16 cellular contexts compared by ENCODE assay signal in the genomic region with DNA sequence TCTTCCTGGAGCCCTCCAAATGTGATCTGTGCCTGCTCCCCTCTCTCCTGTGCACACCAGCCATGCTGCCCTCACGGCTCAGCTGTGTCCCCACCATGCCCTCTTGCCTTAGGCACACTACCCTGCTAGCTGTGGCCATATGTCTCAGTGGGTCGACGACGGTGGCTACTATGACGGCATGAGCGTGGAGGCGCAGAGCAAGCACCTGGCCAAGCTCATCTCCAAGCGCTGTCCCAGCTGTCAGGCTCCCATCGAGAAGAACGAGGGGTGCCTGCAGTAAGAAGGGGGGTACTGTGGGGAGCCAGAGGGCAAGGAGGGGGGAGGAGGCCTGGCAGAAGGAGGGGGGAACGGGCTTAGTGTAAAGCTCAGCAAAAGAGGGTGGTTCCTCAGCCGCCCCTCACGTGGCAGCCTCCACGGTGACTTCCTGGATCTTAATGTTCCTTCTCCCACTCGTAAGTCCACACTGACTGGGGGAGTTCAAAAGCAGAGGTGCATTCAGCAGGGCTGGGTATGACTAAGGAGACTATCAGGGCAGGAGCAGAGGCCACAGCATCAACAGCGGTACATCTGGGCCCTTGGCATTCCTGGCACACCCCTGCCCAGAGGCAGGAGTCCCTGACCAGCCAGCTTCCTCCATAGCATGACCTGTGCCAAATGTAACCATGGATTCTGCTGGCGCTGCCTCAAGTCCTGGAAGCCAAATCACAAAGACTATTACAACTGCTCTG. TPM values are rescaled to one million over a fixed set of nuclear protein-coding genes. Genes with fewer than 3 reads are reported as not detected.
DNase-seq lines count a peak whose midpoint lies in the region; ATAC-seq, FAIRE-seq and TF ChIP-seq lines count a peak whose summit lies in the region.
"Had no signal": no experiment of that assay in that cellular context is flagged by ENCODE, and none has a peak within 500 bp of the region (broad histone marks: within the 10 kb centered on the region; RNA-seq: fewer than 3 reads in every experiment).

No MANE protein-coding gene starts in this region.

- H3K9me3 ChIP-seq in neural progenitor cell (ENCODE audit: low read depth): no peaks in the 10 kb centered on the region
- H3K9me3 ChIP-seq in esophagus squamous epithelium: no peaks in the 10 kb centered on the region

- no peak overlapping the region for H3K4me3 ChIP-seq in bronchial epithelial cell (ENCODE audit: low read depth, low read length)
- no peak overlapping the region for H3K4me3 ChIP-seq in neural progenitor cell
- no peak overlapping the region for H3K4me3 ChIP-seq in esophagus squamous epithelium
- H3K4me3 ChIP-seq: skin epidermis had no signal

- H3K79me2 ChIP-seq in neural progenitor cell (ENCODE audit: low read depth): no peaks in the 10 kb centered on the region

- no peaks in the 10 kb centered on the region for H3K9me3 Mint-ChIP-seq in neural progenitor cell

- no peak overlapping the region for H3K9ac ChIP-seq in neural progenitor cell

- H3K27me3 ChIP-seq in bronchial epithelial cell (ENCODE audit: control insufficient read depth, insufficient read depth, low read length): no peaks in the 10 kb centered on the region
- no peaks in the 10 kb centered on the region for H3K27me3 ChIP-seq in neural progenitor cell
- H3K27me3 ChIP-seq in esophagus squamous epithelium: no peaks in the 10 kb centered on the region

- no peak for TF ChIP-seq CTCF in bronchial epithelial cell (IDR thresholded peaks at IDR 0.05; ENCODE audit: insufficient read depth, low read length, severe bottlenecking)
- TF ChIP-seq CTCF in neural progenitor cell (IDR thresholded peaks at IDR 0.05): no peak
- no peak for TF ChIP-seq CTCF in esophagus squamous epithelium (IDR thresholded peaks at IDR 0.05)

- ATAC-seq in HG03045 (IDR thresholded peaks at IDR 0.05; ENCODE audit: unreplicated experiment): no peak

- no peak overlapping the region for H3K4me3 Mint-ChIP-seq in neural progenitor cell

- H3K36me3 ChIP-seq in bronchial epithelial cell (ENCODE audit: control insufficient read depth, insufficient read depth, low read length) (peaks cover 27% of the 10 kb centered on the region), neural progenitor cell (no peaks in the 10 kb centered on the region), esophagus squamous epithelium (peaks cover 0 to 85% (median 15%) of the 10 kb centered on the region in 3 donors)

- no peak overlapping the region for H3K4me2 ChIP-seq in neural progenitor cell

- peaks cover 20% of the 10 kb centered on the region for H3K36me3 Mint-ChIP-seq in neural progenitor cell

- H4K20me1 ChIP-seq in neural progenitor cell (ENCODE audit: low read depth): no peaks in the 10 kb centered on the region

- TF ChIP-seq POLR2A in esophagus squamous epithelium (IDR thresholded peaks at IDR 0.05): no peak

- peak overlapping the region; percentile 60 for H3K27ac Mint-ChIP-seq in neural progenitor cell

- WGBS in esophagus squamous epithelium, 2 donors: 59 to 83% methylated on average over 3 to 11 of the region's 17 CpGs

- H3F3A ChIP-seq in neural progenitor cell (ENCODE audit: low read depth): no peaks in the 10 kb centered on the region

- FAIRE-seq in bronchial epithelial cell (lab: Jason Lieb, UNC): no peak
- FAIRE-seq: A204.1, HTR-8/SVneo, RCC 7860 had no signal

- intact Hi-C loops in esophagus squamous epithelium (cut with DNase I): no loop called here

- DNase-seq in NCI-H2196 (lab: John Stamatoyannopoulos, UW; ENCODE audit: unreplicated experiment) (peak; percentile 53), NCI-H2196 treated with DMSO at 0.1 percent for 48 hours (lab: John Stamatoyannopoulos, UW; ENCODE audit: unreplicated experiment) (no peak), NCI-H226 (peak; percentile 43), bronchial epithelial cell (ENCODE audit: low read depth) (peak; percentile 5), neural progenitor cell (ENCODE audit: low spot score) (no peak), SHP77 (lab: John Stamatoyannopoulos, UW) (no peak), esophagus squamous epithelium (lab: John Stamatoyannopoulos, UW) (no peak)
- DNase-seq: activated gamma-delta T cell, GDM1, NCI-H187 treated with DMSO at 0.1 percent for 48 hours had no signal

- peaks cover 2% of the 10 kb centered on the region for H3K4me1 Mint-ChIP-seq in neural progenitor cell

- peaks cover 7% of the 10 kb centered on the region for H3K27me3 Mint-ChIP-seq in neural progenitor cell (ENCODE audit: insufficient read depth, low read depth)

- H3K4me1 ChIP-seq in neural progenitor cell (no peaks in the 10 kb centered on the region), esophagus squamous epithelium (peaks cover 0 to 47% (median 0%) of the 10 kb centered on the region in 3 donors)

- H3K27ac ChIP-seq in neural progenitor cell (no peak overlapping the region), esophagus squamous epithelium (no peak overlapping the region)
- H3K27ac ChIP-seq: VCaP had no signal

- H2AFZ ChIP-seq in neural progenitor cell (replicated peaks): no peak overlapping the region

RNA-seq across cellular contexts. Expression of gene DNPH1, which starts 8.1 kb away (rescaled TPM):
- 59.8 and 75.4 TPM in 2 replicates for total RNA-seq in bronchial epithelial cell
- 25.2 and 113 TPM in 2 replicates for total RNA-seq in neural progenitor cell (ENCODE audit: low replicate concordance)
- total RNA-seq in esophagus squamous epithelium: 100 to 1,000 TPM in 1 of 4 donors, 10 to 100 TPM in 3; 57.7 to 101 (median 81.5) TPM

RNA-seq across cellular contexts. Expression of gene TTBK1, which starts 22.1 kb away (rescaled TPM):
- total RNA-seq in bronchial epithelial cell: not detected in 2 replicates
- total RNA-seq in neural progenitor cell (ENCODE audit: low replicate concordance): 1.7 and 3.2 TPM in 2 replicates
- under 1 TPM in 1 of 4 donors, not detected in 3; 0.13 TPM for total RNA-seq in esophagus squamous epithelium

RNA-seq across cellular contexts. Expression of gene CUL9, which starts 39.2 kb away (rescaled TPM):
- total RNA-seq in bronchial epithelial cell (29.0 and 36.4 TPM in 2 replicates), neural progenitor cell (ENCODE audit: low replicate concordance) (14.1 and 25.9 TPM in 2 replicates), esophagus squamous epithelium (10 to 100 TPM; 26.2 to 50.9 (median 32.5) TPM)

RNA-seq across cellular contexts. Expression of gene SRF, which starts 50.1 kb away (rescaled TPM):
- 10.8 and 20.1 TPM in 2 replicates for total RNA-seq in bronchial epithelial cell
- 15.0 and 35.6 TPM in 2 replicates for total RNA-seq in neural progenitor cell (ENCODE audit: low replicate concordance)
- 10 to 100 TPM; 22.0 to 38.9 (median 35.3) TPM for total RNA-seq in esophagus squamous epithelium

Comparison
In these comparisons a context has a peak if more than half of its experiments do, and no peak if none do; other contexts are left out.
1. DNase-seq: peak in NCI-H2196 (single experiment), NCI-H226 (single experiment) and bronchial epithelial cell (single experiment); none in NCI-H2196 treated with DMSO at 0.1 percent for 48 hours (single experiment), neural progenitor cell (single experiment), SHP77 (0 of 2) and esophagus squamous epithelium (single experiment).